In genomic region chr5:16418471-16418922, GRCh38 we compare ENCODE assay signal across 1 cellular context.
TF ChIP-seq lines count a peak whose summit lies in the region.

No MANE protein-coding gene starts in this region.

TF ChIP-seq in K562, 482 proteins besides CTCF, POLR2A, EP300 and RAD21 (continued from another document and continues in another):
- TF ChIP-seq, protein P1, sequence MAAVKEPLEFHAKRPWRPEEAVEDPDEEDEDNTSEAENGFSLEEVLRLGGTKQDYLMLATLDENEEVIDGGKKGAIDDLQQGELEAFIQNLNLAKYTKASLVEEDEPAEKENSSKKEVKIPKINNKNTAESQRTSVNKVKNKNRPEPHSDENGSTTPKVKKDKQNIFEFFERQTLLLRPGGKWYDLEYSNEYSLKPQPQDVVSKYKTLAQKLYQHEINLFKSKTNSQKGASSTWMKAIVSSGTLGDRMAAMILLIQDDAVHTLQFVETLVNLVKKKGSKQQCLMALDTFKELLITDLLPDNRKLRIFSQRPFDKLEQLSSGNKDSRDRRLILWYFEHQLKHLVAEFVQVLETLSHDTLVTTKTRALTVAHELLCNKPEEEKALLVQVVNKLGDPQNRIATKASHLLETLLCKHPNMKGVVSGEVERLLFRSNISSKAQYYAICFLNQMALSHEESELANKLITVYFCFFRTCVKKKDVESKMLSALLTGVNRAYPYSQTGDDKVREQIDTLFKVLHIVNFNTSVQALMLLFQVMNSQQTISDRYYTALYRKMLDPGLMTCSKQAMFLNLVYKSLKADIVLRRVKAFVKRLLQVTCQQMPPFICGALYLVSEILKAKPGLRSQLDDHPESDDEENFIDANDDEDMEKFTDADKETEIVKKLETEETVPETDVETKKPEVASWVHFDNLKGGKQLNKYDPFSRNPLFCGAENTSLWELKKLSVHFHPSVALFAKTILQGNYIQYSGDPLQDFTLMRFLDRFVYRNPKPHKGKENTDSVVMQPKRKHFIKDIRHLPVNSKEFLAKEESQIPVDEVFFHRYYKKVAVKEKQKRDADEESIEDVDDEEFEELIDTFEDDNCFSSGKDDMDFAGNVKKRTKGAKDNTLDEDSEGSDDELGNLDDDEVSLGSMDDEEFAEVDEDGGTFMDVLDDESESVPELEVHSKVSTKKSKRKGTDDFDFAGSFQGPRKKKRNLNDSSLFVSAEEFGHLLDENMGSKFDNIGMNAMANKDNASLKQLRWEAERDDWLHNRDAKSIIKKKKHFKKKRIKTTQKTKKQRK (IDR thresholded peaks at IDR 0.05; ENCODE audit: borderline replicate concordance, low read depth, low read length) = no peak
- TF ChIP-seq, protein P2, sequence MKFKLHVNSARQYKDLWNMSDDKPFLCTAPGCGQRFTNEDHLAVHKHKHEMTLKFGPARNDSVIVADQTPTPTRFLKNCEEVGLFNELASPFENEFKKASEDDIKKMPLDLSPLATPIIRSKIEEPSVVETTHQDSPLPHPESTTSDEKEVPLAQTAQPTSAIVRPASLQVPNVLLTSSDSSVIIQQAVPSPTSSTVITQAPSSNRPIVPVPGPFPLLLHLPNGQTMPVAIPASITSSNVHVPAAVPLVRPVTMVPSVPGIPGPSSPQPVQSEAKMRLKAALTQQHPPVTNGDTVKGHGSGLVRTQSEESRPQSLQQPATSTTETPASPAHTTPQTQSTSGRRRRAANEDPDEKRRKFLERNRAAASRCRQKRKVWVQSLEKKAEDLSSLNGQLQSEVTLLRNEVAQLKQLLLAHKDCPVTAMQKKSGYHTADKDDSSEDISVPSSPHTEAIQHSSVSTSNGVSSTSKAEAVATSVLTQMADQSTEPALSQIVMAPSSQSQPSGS (CRISPR knock-in tag; IDR thresholded peaks at IDR 0.05) = no peak
- no peak for TF ChIP-seq PYGO2 (tag; IDR thresholded peaks at IDR 0.05)
- TF ChIP-seq WHSC1 (IDR thresholded peaks at IDR 0.05; ENCODE audit: low read length) = no peak
- no peak for TF ChIP-seq HDAC8 (tag; IDR thresholded peaks at IDR 0.05)
- no peak for TF ChIP-seq PCBP1 (IDR thresholded peaks at IDR 0.05; ENCODE audit: low read depth, low read length, poor library complexity, severe bottlenecking)
- no peak for TF ChIP-seq ZNF507 (tag; conservative IDR thresholded peaks at IDR 0.05)
- no peak for TF ChIP-seq KDM2B (CRISPR knock-in tag; IDR thresholded peaks at IDR 0.05)
- TF ChIP-seq FOXJ2 (tag; IDR thresholded peaks at IDR 0.05) = no peak
- TF ChIP-seq RFX1 (IDR thresholded peaks at IDR 0.05) = no peak
- peak; percentile 67; the same call in 1 of the 2 replicates for TF ChIP-seq BCL6 (CRISPR knock-in tag; IDR thresholded peaks at IDR 0.05)
- TF ChIP-seq STAT5A (IDR thresholded peaks at IDR 0.05; ENCODE audit: borderline replicate concordance, low read length) = peak; percentile 97
- TF ChIP-seq SAP30 (IDR thresholded peaks at IDR 0.05; ENCODE audit: borderline replicate concordance, insufficient read depth, low read depth, low read length, poor library complexity, severe bottlenecking) = no peak
- TF ChIP-seq ATF4 (CRISPR knock-in tag; IDR thresholded peaks at IDR 0.05) = peak; percentile 44; the same call in 1 of the 2 replicates
- TF ChIP-seq, protein P3, sequence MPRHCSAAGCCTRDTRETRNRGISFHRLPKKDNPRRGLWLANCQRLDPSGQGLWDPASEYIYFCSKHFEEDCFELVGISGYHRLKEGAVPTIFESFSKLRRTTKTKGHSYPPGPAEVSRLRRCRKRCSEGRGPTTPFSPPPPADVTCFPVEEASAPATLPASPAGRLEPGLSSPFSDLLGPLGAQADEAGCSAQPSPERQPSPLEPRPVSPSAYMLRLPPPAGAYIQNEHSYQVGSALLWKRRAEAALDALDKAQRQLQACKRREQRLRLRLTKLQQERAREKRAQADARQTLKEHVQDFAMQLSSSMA (CRISPR knock-in tag; IDR thresholded peaks at IDR 0.05) = no peak
- TF ChIP-seq SRSF9 (IDR thresholded peaks at IDR 0.05; ENCODE audit: borderline replicate concordance, low read depth, low read length) = no peak
- no peak for TF ChIP-seq SIX5 (IDR thresholded peaks at IDR 0.05; ENCODE audit: borderline replicate concordance in 1 of 2, insufficient read depth in 1 of 2, low read depth in 1 of 2, low read length in 2 of 2)
- TF ChIP-seq HNRNPUL1 (IDR thresholded peaks at IDR 0.05; ENCODE audit: low read length) = no peak
- TF ChIP-seq ETV1 (tag; conservative IDR thresholded peaks at IDR 0.05; ENCODE audit: low read depth) = 0 out of 2 replicates have a peak, but pooled peaks have one; percentile 19
- TF ChIP-seq ZNF518B (CRISPR knock-in tag; IDR thresholded peaks at IDR 0.05) = no peak
- TF ChIP-seq MCM5 (IDR thresholded peaks at IDR 0.05; ENCODE audit: low read depth) = no peak
- TF ChIP-seq HNRNPLL (IDR thresholded peaks at IDR 0.05; ENCODE audit: low read depth, low read length, poor library complexity, severe bottlenecking) = no peak
- no peak for TF ChIP-seq ZNF764 (CRISPR knock-in tag; IDR thresholded peaks at IDR 0.05; ENCODE audit: low read depth)
- TF ChIP-seq, protein P4, sequence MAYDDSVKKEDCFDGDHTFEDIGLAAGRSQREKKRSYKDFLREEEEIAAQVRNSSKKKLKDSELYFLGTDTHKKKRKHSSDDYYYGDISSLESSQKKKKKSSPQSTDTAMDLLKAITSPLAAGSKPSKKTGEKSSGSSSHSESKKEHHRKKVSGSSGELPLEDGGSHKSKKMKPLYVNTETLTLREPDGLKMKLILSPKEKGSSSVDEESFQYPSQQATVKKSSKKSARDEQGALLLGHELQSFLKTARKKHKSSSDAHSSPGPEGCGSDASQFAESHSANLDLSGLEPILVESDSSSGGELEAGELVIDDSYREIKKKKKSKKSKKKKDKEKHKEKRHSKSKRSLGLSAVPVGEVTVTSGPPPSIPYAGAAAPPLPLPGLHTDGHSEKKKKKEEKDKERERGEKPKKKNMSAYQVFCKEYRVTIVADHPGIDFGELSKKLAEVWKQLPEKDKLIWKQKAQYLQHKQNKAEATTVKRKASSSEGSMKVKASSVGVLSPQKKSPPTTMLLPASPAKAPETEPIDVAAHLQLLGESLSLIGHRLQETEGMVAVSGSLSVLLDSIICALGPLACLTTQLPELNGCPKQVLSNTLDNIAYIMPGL (CRISPR knock-in tag; IDR thresholded peaks at IDR 0.05) = no peak
- TF ChIP-seq CHD1 (IDR thresholded peaks at IDR 0.05; ENCODE audit: low read length) = no peak
- TF ChIP-seq ID3 (CRISPR knock-in tag; IDR thresholded peaks at IDR 0.05) = no peak
- peak; percentile 96 for TF ChIP-seq ID3 (tag; IDR thresholded peaks at IDR 0.05)
- peak; percentile 78 for TF ChIP-seq HMGN3 (IDR thresholded peaks at IDR 0.05; ENCODE audit: borderline replicate concordance, extremely low read depth, insufficient read length, low read depth, low read length)
- no peak for TF ChIP-seq MITF (IDR thresholded peaks at IDR 0.05)
- TF ChIP-seq CC2D1A (IDR thresholded peaks at IDR 0.05) = peak; percentile 99
- TF ChIP-seq CREBBP (IDR thresholded peaks at IDR 0.05; ENCODE audit: low read depth, low read length) = no peak
- TF ChIP-seq ZNF592 (IDR thresholded peaks at IDR 0.05) = no peak
- no peak for TF ChIP-seq SMARCB1 (IDR thresholded peaks at IDR 0.05; ENCODE audit: insufficient read length, low read depth)
- TF ChIP-seq RBM22 (IDR thresholded peaks at IDR 0.05; ENCODE audit: low read depth, low read length, poor library complexity, severe bottlenecking) = no peak
- TF ChIP-seq MBD2 (IDR thresholded peaks at IDR 0.05; ENCODE audit: borderline replicate concordance, low read depth) = peak; percentile 71; the same call in 1 of the 2 replicates
- TF ChIP-seq POLR3G (IDR thresholded peaks at IDR 0.05; ENCODE audit: extremely low read depth, insufficient read length, insufficient replicate concordance) = no peak
- TF ChIP-seq PTTG1 (tag; IDR thresholded peaks at IDR 0.05; ENCODE audit: low read depth) = no peak
- peak; percentile 96 for TF ChIP-seq HDAC2 (IDR thresholded peaks at IDR 0.05)
- TF ChIP-seq ZC3H4 (CRISPR knock-in tag; IDR thresholded peaks at IDR 0.05; ENCODE audit: borderline replicate concordance) = no peak
- peak; percentile 99 for TF ChIP-seq SOX6 (IDR thresholded peaks at IDR 0.05)
- no peak; the same call in 1 of the 2 replicates for TF ChIP-seq BACH1 (tag; IDR thresholded peaks at IDR 0.05)
- no peak for TF ChIP-seq BRCA1 (IDR thresholded peaks at IDR 0.05)
- no peak for TF ChIP-seq BRCA1 (CRISPR knock-in tag; IDR thresholded peaks at IDR 0.05)
- TF ChIP-seq SIN3B (IDR thresholded peaks at IDR 0.05; ENCODE audit: low read depth) = no peak
- TF ChIP-seq MYC (IDR thresholded peaks at IDR 0.05; ENCODE audit: low read depth, low read length) = peak; percentile 66; the same call in 1 of the 2 replicates
- no peak for TF ChIP-seq MYC (CRISPR knock-in tag; IDR thresholded peaks at IDR 0.05; ENCODE audit: borderline replicate concordance, low read depth)
